10 cellular contexts compared by ENCODE assay signal in the genomic region with DNA sequence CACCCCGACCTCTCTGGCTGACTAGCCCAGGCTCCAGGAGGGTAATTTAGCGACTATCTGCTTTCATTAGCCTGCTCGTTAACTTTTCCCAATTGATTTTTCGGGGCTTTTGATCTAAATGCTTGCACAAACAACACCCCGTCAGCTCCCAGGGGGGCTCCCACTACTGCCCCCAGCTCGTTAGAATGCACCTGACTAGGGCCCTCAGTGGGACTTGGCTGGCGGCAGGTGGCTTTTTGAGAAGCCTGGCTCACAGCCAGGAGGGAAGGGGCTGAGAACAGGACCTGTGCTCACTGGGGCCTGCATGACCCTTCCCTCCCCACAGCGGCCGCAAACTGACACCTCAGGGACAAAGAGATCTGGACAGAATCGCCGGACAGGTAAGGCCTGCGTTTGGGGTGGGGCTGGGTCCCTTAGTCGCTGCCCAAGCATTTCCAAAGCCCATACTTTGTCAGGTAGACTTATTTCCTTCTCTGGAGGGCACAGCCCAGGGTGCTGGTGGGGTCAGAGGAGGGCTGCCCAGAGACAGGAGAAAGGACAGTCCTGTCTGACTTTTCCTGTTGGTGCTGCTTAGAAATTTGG. TPM values are rescaled to one million over a fixed set of nuclear protein-coding genes. Genes with fewer than 3 reads are reported as not detected.
DNase-seq lines count a peak whose midpoint lies in the region; ATAC-seq and TF ChIP-seq lines count a peak whose summit lies in the region.
"Had no signal": no experiment of that assay in that cellular context is flagged by ENCODE, and none has a peak within 500 bp of the region (broad histone marks: within the 10 kb centered on the region; RNA-seq: fewer than 3 reads in every experiment).

No MANE protein-coding gene starts in this region.

- POLR2A ChIA-PET in HEK293 (lab: Yijun Ruan, JAX) = interaction anchor here (0.6 to 7.2 kb wide), 8 partner anchors 10 to 489 kb away, joined by 3 to 118 read pairs (median 6); a partner anchor contains a TSS

- H3K4me1 ChIP-seq in CD4-positive, CD25-positive, alpha-beta regulatory T cell (ENCODE audit: control insufficient read depth, insufficient read depth, low read length, poor library complexity, severe bottlenecking) = peaks cover 73% of the 10 kb centered on the region
- peaks cover 4% of the 10 kb centered on the region; the same call in 1 of the 2 replicates for H3K4me1 ChIP-seq in HEK293 (ENCODE audit: control insufficient read depth, insufficient read depth, low read length)

- H3K27me3 Mint-ChIP-seq in CD4-positive, CD25-positive, alpha-beta regulatory T cell = no peaks in the 10 kb centered on the region

- peak overlapping the region; percentile 85 for H3K27ac ChIP-seq in CD4-positive, CD25-positive, alpha-beta regulatory T cell (ENCODE audit: insufficient read depth, low read length, poor library complexity, severe bottlenecking)
- peak overlapping the region; percentile 35 for H3K27ac ChIP-seq in HEK293 (ENCODE audit: extremely low read depth, low read depth, low read length)

- H3K36me3 ChIP-seq in CD4-positive, CD25-positive, alpha-beta regulatory T cell (ENCODE audit: control insufficient read depth, insufficient read depth, low read length) = peaks cover 34% of the 10 kb centered on the region
- H3K36me3 ChIP-seq in HEK293 (ENCODE audit: control insufficient read depth in 2 of 2, insufficient read depth in 1 of 2, low read length in 2 of 2) (peaks cover 70 to 76% of the 10 kb centered on the region in 2 experiments), MG63 (peaks cover 84% of the 10 kb centered on the region)

- peak overlapping the region in 2 of 4 donors; percentile 9 to 19 for H3K4me3 Mint-ChIP-seq in CD4-positive, CD25-positive, alpha-beta regulatory T cell

- peaks cover 19% of the 10 kb centered on the region for H3K36me3 Mint-ChIP-seq in CD4-positive, CD25-positive, alpha-beta regulatory T cell

- ATAC-seq in CD4-positive, CD25-positive, alpha-beta regulatory T cell (ENCODE audit: low read depth in 2 of 2) = no peak
- ATAC-seq in GM21381 (IDR thresholded peaks at IDR 0.05; ENCODE audit: unreplicated experiment) = no peak

- no peak overlapping the region for H3K4me3 ChIP-seq in CD4-positive, CD25-positive, alpha-beta regulatory T cell (ENCODE audit: low read depth, low read length)
- H3K4me3 ChIP-seq in HEK293 (ENCODE audit: low read depth, low read length) (no peak overlapping the region), MG63 (no peak overlapping the region)
- H3K4me3 ChIP-seq: skin epidermis had no signal

- no peaks in the 10 kb centered on the region for H3K27me3 ChIP-seq in CD4-positive, CD25-positive, alpha-beta regulatory T cell (ENCODE audit: control insufficient read depth, insufficient read depth, low read length)
- H3K27me3 ChIP-seq in MG63 = no peaks in the 10 kb centered on the region

- peaks cover 5 to 78% (median 44%) of the 10 kb centered on the region in 4 donors for H3K4me1 Mint-ChIP-seq in CD4-positive, CD25-positive, alpha-beta regulatory T cell

- H3K9me3 Mint-ChIP-seq in CD4-positive, CD25-positive, alpha-beta regulatory T cell = no peaks in the 10 kb centered on the region

- DNase-seq in CD4-positive, CD25-positive, alpha-beta regulatory T cell = no peak
- DNase-seq in cerebellar cortex (ENCODE audit: low spot score) (peak; percentile 25), MG63 (no peak)
- DNase-seq in activated effector memory CD4-positive, alpha-beta T cell treated with anti-CD3 and anti-CD28 coated beads, Interleukin-2, amount 50 U/mL, for 16 hours = no peak
- DNase-seq: effector CD4-positive, alpha-beta T cell; kidney glomerular epithelial cell; NK-92 treated with Interleukin-12 subunit alpha and Interleukin-12 subunit beta, amount 100 ng/mL, for 24 hours had no signal

- H3K27ac Mint-ChIP-seq in CD4-positive, CD25-positive, alpha-beta regulatory T cell = peak overlapping the region; percentile 25 to 77 (median 49)

- CTCF ChIA-PET in HEK293 (lab: Yijun Ruan, JAX) = interaction anchor here (1.4 kb wide), 1 partner anchor 83 kb away, joined by 3 read pairs; no protein-coding TSS in a partner anchor

- no peaks in the 10 kb centered on the region for H3K9me3 ChIP-seq in CD4-positive, CD25-positive, alpha-beta regulatory T cell (ENCODE audit: control insufficient read depth in 2 of 2, low read length in 2 of 2)
- H3K9me3 ChIP-seq in HEK293 (ENCODE audit: control insufficient read depth, insufficient read depth, low read depth, low read length) (no peaks in the 10 kb centered on the region), MG63 (peaks cover 2% of the 10 kb centered on the region; the same call in 1 of the 2 replicates)

- TF ChIP-seq CTCF in HEK293 (tag by site-specific recombination; IDR thresholded peaks at IDR 0.05) = no peak

TF ChIP-seq in HEK293, 187 proteins besides CTCF, POLR2A, EP300 and RAD21:
- TF ChIP-seq GLIS1 (tag by site-specific recombination; IDR thresholded peaks at IDR 0.05) = peak; percentile 98
- TF ChIP-seq KLF8 (tag by site-specific recombination; IDR thresholded peaks at IDR 0.05) = 0 out of 2 replicates have a peak, but pooled peaks have one; percentile 7
- TF ChIP-seq ZNF19 (tag by site-specific recombination; IDR thresholded peaks at IDR 0.05; ENCODE audit: low read depth) = no peak
- TF ChIP-seq ZBTB17 (tag by site-specific recombination; IDR thresholded peaks at IDR 0.05) = peak; percentile 21; the same call in 1 of the 2 replicates
- TF ChIP-seq ZEB2 (tag by site-specific recombination; IDR thresholded peaks at IDR 0.05) = 0 out of 2 replicates have a peak, but pooled peaks have one; percentile 23
- peak; percentile 36; the same call in 1 of the 2 replicates for TF ChIP-seq ZIC2 (tag by site-specific recombination; IDR thresholded peaks at IDR 0.05)
- TF ChIP-seq, protein P1, sequence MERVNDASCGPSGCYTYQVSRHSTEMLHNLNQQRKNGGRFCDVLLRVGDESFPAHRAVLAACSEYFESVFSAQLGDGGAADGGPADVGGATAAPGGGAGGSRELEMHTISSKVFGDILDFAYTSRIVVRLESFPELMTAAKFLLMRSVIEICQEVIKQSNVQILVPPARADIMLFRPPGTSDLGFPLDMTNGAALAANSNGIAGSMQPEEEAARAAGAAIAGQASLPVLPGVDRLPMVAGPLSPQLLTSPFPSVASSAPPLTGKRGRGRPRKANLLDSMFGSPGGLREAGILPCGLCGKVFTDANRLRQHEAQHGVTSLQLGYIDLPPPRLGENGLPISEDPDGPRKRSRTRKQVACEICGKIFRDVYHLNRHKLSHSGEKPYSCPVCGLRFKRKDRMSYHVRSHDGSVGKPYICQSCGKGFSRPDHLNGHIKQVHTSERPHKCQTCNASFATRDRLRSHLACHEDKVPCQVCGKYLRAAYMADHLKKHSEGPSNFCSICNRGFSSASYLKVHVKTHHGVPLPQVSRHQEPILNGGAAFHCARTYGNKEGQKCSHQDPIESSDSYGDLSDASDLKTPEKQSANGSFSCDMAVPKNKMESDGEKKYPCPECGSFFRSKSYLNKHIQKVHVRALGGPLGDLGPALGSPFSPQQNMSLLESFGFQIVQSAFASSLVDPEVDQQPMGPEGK (tag by site-specific recombination; IDR thresholded peaks at IDR 0.05) = peak; percentile 45; the same call in 1 of the 2 replicates
- TF ChIP-seq ZNF830 (tag by site-specific recombination; IDR thresholded peaks at IDR 0.05; ENCODE audit: low read depth) = no peak
- peak; percentile 55 for TF ChIP-seq OSR2 (tag by site-specific recombination; IDR thresholded peaks at IDR 0.05)
- no peak for TF ChIP-seq ZNF24 (tag by site-specific recombination; IDR thresholded peaks at IDR 0.05)
TF ChIP-seq in HEK293: peak in this region for 7.

RNA-seq across cellular contexts. Expression of a gene that starts 7.6 kb away (rescaled TPM):
- total RNA-seq in CD4-positive, CD25-positive, alpha-beta regulatory T cell = 4.9 TPM
- polyA plus RNA-seq in CD4-positive, CD25-positive, alpha-beta regulatory T cell = 10 to 100 TPM; 10.6 to 17.9 (median 16.4) TPM
- 0.07 TPM in 1 of 2 replicates, not detected in the other for total RNA-seq in MG63 (2014; rRNA removed; shearing (Covaris generic); ENCODE audit: low replicate concordance)

RNA-seq across cellular contexts. Expression of a gene that starts 9.4 kb away (rescaled TPM):
- 2,081 TPM for total RNA-seq in CD4-positive, CD25-positive, alpha-beta regulatory T cell
- 1,000 to 10,000 TPM; 3,595 to 5,716 (median 4,931) TPM for polyA plus RNA-seq in CD4-positive, CD25-positive, alpha-beta regulatory T cell
- total RNA-seq in MG63 (2014; rRNA removed; shearing (Covaris generic); ENCODE audit: low replicate concordance) = 1,133 and 2,559 TPM in 2 replicates

RNA-seq across cellular contexts. Expression of a gene that starts 13.5 kb away (rescaled TPM):
- total RNA-seq in CD4-positive, CD25-positive, alpha-beta regulatory T cell = 1,312 TPM
- polyA plus RNA-seq in CD4-positive, CD25-positive, alpha-beta regulatory T cell = 100 to 1,000 TPM; 162 to 187 (median 180) TPM
- 107 and 142 TPM in 2 replicates for total RNA-seq in MG63 (2014; rRNA removed; shearing (Covaris generic); ENCODE audit: low replicate concordance)

RNA-seq across cellular contexts. Expression of a gene that starts 24.6 kb away (rescaled TPM):
- not detected for total RNA-seq in CD4-positive, CD25-positive, alpha-beta regulatory T cell
- not detected for polyA plus RNA-seq in CD4-positive, CD25-positive, alpha-beta regulatory T cell
- not detected in 2 replicates for total RNA-seq in MG63 (2014; rRNA removed; shearing (Covaris generic); ENCODE audit: low replicate concordance)

RNA-seq across cellular contexts. Expression of a gene that starts 25.0 kb away (rescaled TPM):
- total RNA-seq in CD4-positive, CD25-positive, alpha-beta regulatory T cell = not detected
- polyA plus RNA-seq in CD4-positive, CD25-positive, alpha-beta regulatory T cell = not detected
- total RNA-seq in MG63 (2014; rRNA removed; shearing (Covaris generic); ENCODE audit: low replicate concordance) = not detected in 2 replicates
